In genomic region chr22:20107951-20108756, GRCh38 we compare ENCODE assay signal across 19 cellular contexts. TPM values are rescaled to one million over a fixed set of nuclear protein-coding genes. Genes with fewer than 3 reads are reported as not detected.
DNase-seq lines count a peak whose midpoint lies in the region; ATAC-seq and TF ChIP-seq lines count a peak whose summit lies in the region.
"Had no signal": no experiment of that assay in that cellular context is flagged by ENCODE, and none has a peak within 500 bp of the region (broad histone marks: within the 10 kb centered on the region; RNA-seq: fewer than 3 reads in every experiment).

No MANE protein-coding gene starts in this region.

- no peaks in the 10 kb centered on the region for H3K9me3 ChIP-seq in mucosa of descending colon
- H3K9me3 ChIP-seq: BLaER1 treated with 17β-estradiol and CSF1 and Interleukin-3, amounts not matched to agents 10 nM and 100 nM; colonic mucosa; heart left ventricle; upper lobe of left lung had no signal

- H3K36me3 ChIP-seq in mucosa of descending colon (ENCODE audit: low read depth) = peaks cover 8% of the 10 kb centered on the region

- no peak overlapping the region for H3K4me3 ChIP-seq in mucosa of descending colon
- H3K4me3 ChIP-seq: BLaER1 treated with 17β-estradiol and CSF1 and Interleukin-3, amounts not matched to agents 10 nM and 100 nM; colonic mucosa; heart left ventricle; upper lobe of left lung had no signal

- H3K27ac Mint-ChIP-seq in T-helper 2 cell treated with Interferon-gamma antibody and Interleukin-4, amounts not matched to agents 5 μg/mL and 100 μg/mL, for 36 hours = peak overlapping the region; percentile 47
- H3K27ac Mint-ChIP-seq in CD14-positive monocyte = peak overlapping the region in 5 of 7 donors; percentile 9 to 65 (median 35)
- H3K27ac Mint-ChIP-seq in activated T-helper 2 cell treated with anti-CD3 and anti-CD28 coated beads, Interferon-gamma antibody, Interleukin-2, Interleukin-4, amounts not matched to agents 10 μg/mL and 5 μg/mL and 100 μg/mL, durations not matched to agents 14 hours and 24 hours and 36 hours = peak overlapping the region; percentile 63

- ATAC-seq in mucosa of descending colon = no peak
- no peak for ATAC-seq in GM21737 (IDR thresholded peaks at IDR 0.05; ENCODE audit: unreplicated experiment)
- ATAC-seq in HG03139 (IDR thresholded peaks at IDR 0.05; ENCODE audit: unreplicated experiment) = no peak
- ATAC-seq: heart left ventricle had no signal

- H3K36me3 Mint-ChIP-seq in T-helper 2 cell treated with Interferon-gamma antibody and Interleukin-4, amounts not matched to agents 5 μg/mL and 100 μg/mL, for 36 hours (ENCODE audit: low read depth) = peaks cover 35% of the 10 kb centered on the region
- H3K36me3 Mint-ChIP-seq in CD14-positive monocyte = peaks cover 53 to 87% of the 10 kb centered on the region in 2 donors
- peaks cover 49% of the 10 kb centered on the region for H3K36me3 Mint-ChIP-seq in activated T-helper 2 cell treated with anti-CD3 and anti-CD28 coated beads, Interferon-gamma antibody, Interleukin-2, Interleukin-4, amounts not matched to agents 10 μg/mL and 5 μg/mL and 100 μg/mL, durations not matched to agents 14 hours and 24 hours and 36 hours (ENCODE audit: low read depth)

- no peak for DNase-seq in T-helper 2 cell treated with Interferon-gamma antibody and Interleukin-4, amounts not matched to agents 5 μg/mL and 100 μg/mL, for 36 hours (ENCODE audit: low spot score)
- no peak for DNase-seq in T-helper 2 cell
- DNase-seq in CD14-positive monocyte (ENCODE audit: low spot score) = no peak
- DNase-seq in activated T-helper 2 cell treated with anti-CD3 and anti-CD28 coated beads, Interferon-gamma antibody, Interleukin-2, Interleukin-4, amounts not matched to agents 10 μg/mL and 5 μg/mL and 100 μg/mL, durations not matched to agents 14 hours and 24 hours and 36 hours (ENCODE audit: low spot score) = no peak
- DNase-seq in mucosa of descending colon = peak in 2 of 3 donors; percentile 20 to 43
- no peak for DNase-seq in NCI-H187 (lab: John Stamatoyannopoulos, UW)
- DNase-seq: 8988T, colonic mucosa, HCEC 1CT, mammary epithelial cell, NCI-H1436 treated with DMSO at 0.1 percent for 48 hours, NCI-H69 had no signal

- H3K4me1 Mint-ChIP-seq in T-helper 2 cell treated with Interferon-gamma antibody and Interleukin-4, amounts not matched to agents 5 μg/mL and 100 μg/mL, for 36 hours (ENCODE audit: low read depth) = peaks cover 4% of the 10 kb centered on the region
- H3K4me1 Mint-ChIP-seq in CD14-positive monocyte = no peaks in the 10 kb centered on the region
- H3K4me1 Mint-ChIP-seq in activated T-helper 2 cell treated with anti-CD3 and anti-CD28 coated beads, Interferon-gamma antibody, Interleukin-2, Interleukin-4, amounts not matched to agents 10 μg/mL and 5 μg/mL and 100 μg/mL, durations not matched to agents 14 hours and 24 hours and 36 hours (ENCODE audit: low read depth) = peaks cover 11% of the 10 kb centered on the region

- H3K4me1 ChIP-seq in mucosa of descending colon (ENCODE audit: low read depth) = no peaks in the 10 kb centered on the region
- H3K4me1 ChIP-seq: colonic mucosa, upper lobe of left lung had no signal

- no peak for TF ChIP-seq CTCF in CD14-positive monocyte (IDR thresholded peaks at IDR 0.05)
- TF ChIP-seq CTCF in mucosa of descending colon (IDR thresholded peaks at IDR 0.05) = no peak

- H3K27me3 Mint-ChIP-seq in T-helper 2 cell treated with Interferon-gamma antibody and Interleukin-4, amounts not matched to agents 5 μg/mL and 100 μg/mL, for 36 hours (ENCODE audit: low read depth) = no peaks in the 10 kb centered on the region
- peaks cover 0 to 2% (median 0%) of the 10 kb centered on the region in 3 donors for H3K27me3 Mint-ChIP-seq in CD14-positive monocyte (ENCODE audit: low read depth in 3 of 3)
- no peaks in the 10 kb centered on the region for H3K27me3 Mint-ChIP-seq in activated T-helper 2 cell treated with anti-CD3 and anti-CD28 coated beads, Interferon-gamma antibody, Interleukin-2, Interleukin-4, amounts not matched to agents 10 μg/mL and 5 μg/mL and 100 μg/mL, durations not matched to agents 14 hours and 24 hours and 36 hours (ENCODE audit: low read depth)

- intact Hi-C loops in CD14-positive monocyte (cut with micrococcal nuclease) = no loop called here
- intact Hi-C loops in activated T-helper 2 cell treated with anti-CD3 and anti-CD28 coated beads, Interferon-gamma antibody, Interleukin-2, Interleukin-4, amounts not matched to agents 10 μg/mL and 5 μg/mL and 100 μg/mL, durations not matched to agents 14 hours and 24 hours and 36 hours (cut with micrococcal nuclease) = no loop called here
- intact Hi-C loops in mucosa of descending colon (cut with DNase I, micrococcal nuclease) = no loop called here

- H3K9me3 Mint-ChIP-seq in T-helper 2 cell treated with Interferon-gamma antibody and Interleukin-4, amounts not matched to agents 5 μg/mL and 100 μg/mL, for 36 hours = no peaks in the 10 kb centered on the region
- no peaks in the 10 kb centered on the region for H3K9me3 Mint-ChIP-seq in CD14-positive monocyte
- no peaks in the 10 kb centered on the region for H3K9me3 Mint-ChIP-seq in activated T-helper 2 cell treated with anti-CD3 and anti-CD28 coated beads, Interferon-gamma antibody, Interleukin-2, Interleukin-4, amounts not matched to agents 10 μg/mL and 5 μg/mL and 100 μg/mL, durations not matched to agents 14 hours and 24 hours and 36 hours

- no peak overlapping the region for H3K4me3 Mint-ChIP-seq in T-helper 2 cell treated with Interferon-gamma antibody and Interleukin-4, amounts not matched to agents 5 μg/mL and 100 μg/mL, for 36 hours
- no peak overlapping the region for H3K4me3 Mint-ChIP-seq in CD14-positive monocyte
- no peak overlapping the region for H3K4me3 Mint-ChIP-seq in activated T-helper 2 cell treated with anti-CD3 and anti-CD28 coated beads, Interferon-gamma antibody, Interleukin-2, Interleukin-4, amounts not matched to agents 10 μg/mL and 5 μg/mL and 100 μg/mL, durations not matched to agents 14 hours and 24 hours and 36 hours (ENCODE audit: low read depth)

RNA-seq across cellular contexts. Expression of gene RANBP1, which starts 7.8 kb away (rescaled TPM):
- 10 to 100 TPM; 45.0 to 47.4 TPM for polyA plus RNA-seq in CD14-positive monocyte
- 444 and 452 TPM in 2 replicates for total RNA-seq in activated T-helper 2 cell treated with anti-CD3 and anti-CD28 coated beads, Interferon-gamma antibody, Interleukin-2, Interleukin-4, amounts not matched to agents 10 μg/mL and 5 μg/mL and 100 μg/mL, durations not matched to agents 14 hours and 24 hours and 36 hours
- total RNA-seq in mucosa of descending colon = 100 to 1,000 TPM in 1 of 3 donors, 10 to 100 TPM in 2; 58.4 to 102 (median 66.0) TPM

RNA-seq across cellular contexts. Expression of gene TRMT2A, which starts 8.9 kb away (rescaled TPM):
- 10 to 100 TPM; 20.1 to 23.5 TPM for polyA plus RNA-seq in CD14-positive monocyte
- total RNA-seq in activated T-helper 2 cell treated with anti-CD3 and anti-CD28 coated beads, Interferon-gamma antibody, Interleukin-2, Interleukin-4, amounts not matched to agents 10 μg/mL and 5 μg/mL and 100 μg/mL, durations not matched to agents 14 hours and 24 hours and 36 hours = 94.1 and 103 TPM in 2 replicates
- 10 to 100 TPM; 34.4 to 50.0 (median 37.6) TPM for total RNA-seq in mucosa of descending colon

RNA-seq across cellular contexts. Expression of gene ZDHHC8, which starts 23.4 kb away (rescaled TPM):
- polyA plus RNA-seq in CD14-positive monocyte = 1 to 10 TPM in 1 of 2 donors, under 1 TPM in 1; 0.73 to 1.1 TPM
- total RNA-seq in activated T-helper 2 cell treated with anti-CD3 and anti-CD28 coated beads, Interferon-gamma antibody, Interleukin-2, Interleukin-4, amounts not matched to agents 10 μg/mL and 5 μg/mL and 100 μg/mL, durations not matched to agents 14 hours and 24 hours and 36 hours = 77.3 and 82.4 TPM in 2 replicates
- total RNA-seq in mucosa of descending colon = 10 to 100 TPM; 27.7 to 53.0 (median 42.2) TPM

RNA-seq across cellular contexts. Expression of gene DGCR8, which starts 28.1 kb away (rescaled TPM):
- 1 to 10 TPM; 1.2 to 1.4 TPM for polyA plus RNA-seq in CD14-positive monocyte
- total RNA-seq in activated T-helper 2 cell treated with anti-CD3 and anti-CD28 coated beads, Interferon-gamma antibody, Interleukin-2, Interleukin-4, amounts not matched to agents 10 μg/mL and 5 μg/mL and 100 μg/mL, durations not matched to agents 14 hours and 24 hours and 36 hours = 63.1 and 66.4 TPM in 2 replicates
- 10 to 100 TPM; 39.0 to 48.8 (median 48.4) TPM for total RNA-seq in mucosa of descending colon

RNA-seq across cellular contexts. Expression of gene CCDC188, which starts 42.7 kb away (rescaled TPM):
- not detected for polyA plus RNA-seq in CD14-positive monocyte
- 0.11 TPM in 1 of 2 replicates, not detected in the other for total RNA-seq in activated T-helper 2 cell treated with anti-CD3 and anti-CD28 coated beads, Interferon-gamma antibody, Interleukin-2, Interleukin-4, amounts not matched to agents 10 μg/mL and 5 μg/mL and 100 μg/mL, durations not matched to agents 14 hours and 24 hours and 36 hours
- total RNA-seq in mucosa of descending colon = under 1 TPM; 0.41 to 0.98 (median 0.65) TPM
- total RNA-seq: skeletal muscle tissue; T-helper 1 cell treated with Interleukin-12 subunit alpha and Interleukin-12 subunit beta and Interleukin-4 antibody, amounts not matched to agents 30 ng/mL and 1 ng/mL, for 36 hours had no signal

Comparison
In these comparisons a context has a peak if more than half of its experiments do, and no peak if none do; other contexts are left out.
1. DNase-seq: peak in mucosa of descending colon (2 of 3); none in T-helper 2 cell treated with Interferon-gamma antibody and Interleukin-4, amounts not matched to agents 5 μg/mL and 100 μg/mL, for 36 hours (single experiment), T-helper 2 cell (0 of 5), CD14-positive monocyte (single experiment), activated T-helper 2 cell treated with anti-CD3 and anti-CD28 coated beads, Interferon-gamma antibody, Interleukin-2, Interleukin-4, amounts not matched to agents 10 μg/mL and 5 μg/mL and 100 μg/mL, durations not matched to agents 14 hours and 24 hours and 36 hours (single experiment) and NCI-H187 (0 of 2).
2. Peak in every context shown above with its lines, with median percentiles within 50 percentile points of each other: H3K27ac Mint-ChIP-seq.